Comparison of ENCODE assay signal across 1 cellular context in the genomic region with DNA sequence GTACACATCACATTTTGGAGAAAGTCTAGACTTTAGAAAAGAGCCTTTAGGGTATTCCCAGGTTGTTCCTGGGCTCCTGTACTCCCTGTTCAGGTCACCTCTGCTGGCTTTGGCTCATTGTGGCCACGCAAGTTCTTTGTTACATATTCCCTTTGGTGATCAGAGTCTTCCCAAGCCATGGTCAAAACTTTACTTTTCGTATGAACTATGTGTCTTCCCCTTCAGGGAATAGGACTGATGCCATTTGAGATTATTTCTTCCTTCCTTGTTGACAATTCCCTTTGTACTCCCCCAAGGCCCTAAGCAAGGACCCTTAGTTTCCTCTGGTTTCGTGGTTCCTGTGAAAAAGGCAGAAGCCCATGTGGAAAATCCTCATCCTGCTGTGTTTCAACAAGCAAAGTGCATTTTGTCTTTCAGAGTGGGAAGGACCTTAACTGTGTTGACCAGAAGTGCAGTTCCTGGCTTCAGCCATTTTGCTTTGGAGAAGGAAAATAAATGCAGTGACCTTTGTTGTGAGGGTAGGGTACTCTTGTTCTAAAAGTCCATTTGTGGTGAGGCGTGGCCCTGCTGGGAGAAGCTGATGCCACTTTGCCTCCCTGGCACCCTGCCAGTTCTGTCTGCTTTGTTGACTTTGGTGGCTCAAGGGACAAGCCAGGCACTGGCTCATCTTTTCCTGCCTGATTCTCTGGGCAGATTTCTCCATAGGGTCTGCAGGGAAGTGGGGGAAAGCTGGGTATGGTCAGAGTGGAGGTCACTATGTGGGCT.
A peak's percentile ranks its signal among the peaks of the same experiment; 100 is the strongest.
TF ChIP-seq lines count a peak whose summit lies in the region.

No MANE protein-coding gene starts in this region.

TF ChIP-seq in HepG2, 621 proteins besides CTCF, POLR2A, EP300 and RAD21 (continued from another document and continues in another):
- no peak for TF ChIP-seq CENPX (CRISPR knock-in tag; IDR thresholded peaks at IDR 0.05)
- TF ChIP-seq ZSCAN12 (CRISPR knock-in tag; IDR thresholded peaks at IDR 0.05) = no peak
- TF ChIP-seq HHEX (CRISPR knock-in tag; IDR thresholded peaks at IDR 0.05) = no peak
- TF ChIP-seq ZNF780A (CRISPR knock-in tag; IDR thresholded peaks at IDR 0.05) = no peak
- TF ChIP-seq DR1 (CRISPR knock-in tag; IDR thresholded peaks at IDR 0.05) = no peak
- TF ChIP-seq, protein P1, sequence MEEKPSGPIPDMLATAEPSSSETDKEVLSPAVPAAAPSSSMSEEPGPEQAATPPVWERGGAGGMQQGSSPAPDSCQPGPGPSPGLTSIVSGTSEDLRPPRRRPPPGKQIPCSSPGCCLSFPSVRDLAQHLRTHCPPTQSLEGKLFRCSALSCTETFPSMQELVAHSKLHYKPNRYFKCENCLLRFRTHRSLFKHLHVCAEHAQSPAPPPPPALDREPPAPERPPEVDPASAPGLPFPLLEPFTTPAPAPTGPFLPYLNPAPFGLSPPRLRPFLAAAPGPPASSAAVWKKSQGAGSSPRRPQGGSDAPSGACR (CRISPR knock-in tag; IDR thresholded peaks at IDR 0.05) = no peak
- no peak for TF ChIP-seq SRF (IDR thresholded peaks at IDR 0.05; ENCODE audit: low read depth, low read length)
- 0 out of 2 replicates have a peak, but pooled peaks have one; percentile 37 for TF ChIP-seq MBNL3 (CRISPR knock-in tag; conservative IDR thresholded peaks at IDR 0.05)
- TF ChIP-seq, protein P2, sequence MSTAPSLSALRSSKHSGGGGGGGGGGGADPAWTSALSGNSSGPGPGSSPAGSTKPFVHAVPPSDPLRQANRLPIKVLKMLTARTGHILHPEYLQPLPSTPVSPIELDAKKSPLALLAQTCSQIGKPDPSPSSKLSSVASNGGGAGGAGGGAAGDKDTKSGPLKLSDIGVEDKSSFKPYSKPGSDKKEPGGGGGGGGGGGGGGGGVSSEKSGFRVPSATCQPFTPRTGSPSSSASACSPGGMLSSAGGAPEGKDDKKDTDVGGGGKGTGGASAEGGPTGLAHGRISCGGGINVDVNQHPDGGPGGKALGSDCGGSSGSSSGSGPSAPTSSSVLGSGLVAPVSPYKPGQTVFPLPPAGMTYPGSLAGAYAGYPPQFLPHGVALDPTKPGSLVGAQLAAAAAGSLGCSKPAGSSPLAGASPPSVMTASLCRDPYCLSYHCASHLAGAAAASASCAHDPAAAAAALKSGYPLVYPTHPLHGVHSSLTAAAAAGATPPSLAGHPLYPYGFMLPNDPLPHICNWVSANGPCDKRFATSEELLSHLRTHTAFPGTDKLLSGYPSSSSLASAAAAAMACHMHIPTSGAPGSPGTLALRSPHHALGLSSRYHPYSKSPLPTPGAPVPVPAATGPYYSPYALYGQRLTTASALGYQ (CRISPR knock-in tag; IDR thresholded peaks at IDR 0.05) = peak; percentile 82; the same call in 1 of the 2 replicates
- no peak for TF ChIP-seq NCOA5 (CRISPR knock-in tag; IDR thresholded peaks at IDR 0.05)
- TF ChIP-seq SP1 (IDR thresholded peaks at IDR 0.05) = no peak
- TF ChIP-seq SP1 (CRISPR knock-in tag; IDR thresholded peaks at IDR 0.05) = no peak
- TF ChIP-seq E2F1 (CRISPR knock-in tag; IDR thresholded peaks at IDR 0.05) = no peak
- peak; percentile 94 for TF ChIP-seq SALL1 (CRISPR knock-in tag; IDR thresholded peaks at IDR 0.05)
- peak; percentile 71 for TF ChIP-seq NCOR1 (IDR thresholded peaks at IDR 0.05; ENCODE audit: borderline replicate concordance, low read length)
- TF ChIP-seq ZKSCAN1 (IDR thresholded peaks at IDR 0.05; ENCODE audit: low read length) = no peak
- TF ChIP-seq TOE1 (CRISPR knock-in tag; IDR thresholded peaks at IDR 0.05) = no peak
- no peak for TF ChIP-seq KLF6 (CRISPR knock-in tag; IDR thresholded peaks at IDR 0.05)
- TF ChIP-seq ZFYVE20 (CRISPR knock-in tag; IDR thresholded peaks at IDR 0.05; ENCODE audit: borderline replicate concordance, low read depth) = no peak
- TF ChIP-seq PATZ1 (CRISPR knock-in tag; IDR thresholded peaks at IDR 0.05) = no peak
- TF ChIP-seq ZFP41 (CRISPR knock-in tag; IDR thresholded peaks at IDR 0.05; ENCODE audit: borderline replicate concordance) = no peak
- TF ChIP-seq, protein P3, sequence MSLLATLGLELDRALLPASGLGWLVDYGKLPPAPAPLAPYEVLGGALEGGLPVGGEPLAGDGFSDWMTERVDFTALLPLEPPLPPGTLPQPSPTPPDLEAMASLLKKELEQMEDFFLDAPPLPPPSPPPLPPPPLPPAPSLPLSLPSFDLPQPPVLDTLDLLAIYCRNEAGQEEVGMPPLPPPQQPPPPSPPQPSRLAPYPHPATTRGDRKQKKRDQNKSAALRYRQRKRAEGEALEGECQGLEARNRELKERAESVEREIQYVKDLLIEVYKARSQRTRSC (CRISPR knock-in tag; IDR thresholded peaks at IDR 0.05; ENCODE audit: low read depth) = no peak
- 0 out of 2 replicates have a peak, but pooled peaks have one; percentile 36 for TF ChIP-seq NR2C2 (CRISPR knock-in tag; IDR thresholded peaks at IDR 0.05; ENCODE audit: borderline replicate concordance)
- no peak for TF ChIP-seq ZBTB3 (CRISPR knock-in tag; IDR thresholded peaks at IDR 0.05; ENCODE audit: borderline replicate concordance, low read depth)
- no peak for TF ChIP-seq TMF1 (CRISPR knock-in tag; IDR thresholded peaks at IDR 0.05; ENCODE audit: low read depth)
- peak; percentile 78 for TF ChIP-seq POGZ (CRISPR knock-in tag; IDR thresholded peaks at IDR 0.05)
- no peak for TF ChIP-seq ZNF841 (CRISPR knock-in tag; IDR thresholded peaks at IDR 0.05; ENCODE audit: borderline replicate concordance)
- peak; percentile 64; the same call in 1 of the 2 replicates for TF ChIP-seq EHMT2 (IDR thresholded peaks at IDR 0.05; ENCODE audit: borderline replicate concordance, low read depth, low read length)
- TF ChIP-seq FOXP1 (IDR thresholded peaks at IDR 0.05) = no peak
- peak; percentile 79 for TF ChIP-seq FOXP1 (CRISPR knock-in tag; IDR thresholded peaks at IDR 0.05)
- TF ChIP-seq ZNF550 (CRISPR knock-in tag; IDR thresholded peaks at IDR 0.05; ENCODE audit: borderline replicate concordance) = no peak
- TF ChIP-seq ZNF672 (CRISPR knock-in tag; IDR thresholded peaks at IDR 0.05) = no peak
- TF ChIP-seq ZIK1 (CRISPR knock-in tag; IDR thresholded peaks at IDR 0.05; ENCODE audit: borderline replicate concordance, low read depth) = no peak
- TF ChIP-seq ZNF281 (CRISPR knock-in tag; IDR thresholded peaks at IDR 0.05; ENCODE audit: borderline replicate concordance) = no peak
- no peak for TF ChIP-seq ARNTL (CRISPR knock-in tag; IDR thresholded peaks at IDR 0.05)
- TF ChIP-seq CEBPB (IDR thresholded peaks at IDR 0.05; ENCODE audit: borderline replicate concordance, low read depth, low read length) = peak; percentile 2; the same call in 1 of the 2 replicates
- TF ChIP-seq ZSCAN31 (CRISPR knock-in tag; IDR thresholded peaks at IDR 0.05; ENCODE audit: low read depth) = no peak
- no peak; the same call in 1 of the 2 replicates for TF ChIP-seq RFXANK (CRISPR knock-in tag; IDR thresholded peaks at IDR 0.05)
- TF ChIP-seq NFIC (IDR thresholded peaks at IDR 0.05; ENCODE audit: low read length) = peak; percentile 94
- TF ChIP-seq, protein P4, sequence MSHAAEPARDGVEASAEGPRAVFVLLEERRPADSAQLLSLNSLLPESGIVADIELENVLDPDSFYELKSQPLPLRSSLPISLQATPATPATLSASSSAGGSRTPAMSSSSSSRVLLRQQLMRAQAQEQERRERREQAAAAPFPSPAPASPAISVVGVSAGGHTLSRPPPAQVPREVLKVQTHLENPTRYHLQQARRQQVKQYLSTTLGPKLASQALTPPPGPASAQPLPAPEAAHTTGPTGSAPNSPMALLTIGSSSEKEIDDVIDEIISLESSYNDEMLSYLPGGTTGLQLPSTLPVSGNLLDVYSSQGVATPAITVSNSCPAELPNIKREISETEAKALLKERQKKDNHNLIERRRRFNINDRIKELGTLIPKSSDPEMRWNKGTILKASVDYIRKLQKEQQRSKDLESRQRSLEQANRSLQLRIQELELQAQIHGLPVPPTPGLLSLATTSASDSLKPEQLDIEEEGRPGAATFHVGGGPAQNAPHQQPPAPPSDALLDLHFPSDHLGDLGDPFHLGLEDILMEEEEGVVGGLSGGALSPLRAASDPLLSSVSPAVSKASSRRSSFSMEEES (CRISPR knock-in tag; IDR thresholded peaks at IDR 0.05) = 0 out of 2 replicates have a peak, but pooled peaks have one; percentile 22
- TF ChIP-seq GRHL1 (CRISPR knock-in tag; conservative IDR thresholded peaks at IDR 0.05) = no peak
- no peak for TF ChIP-seq SP4 (CRISPR knock-in tag; IDR thresholded peaks at IDR 0.05)
- TF ChIP-seq SNAPC2 (CRISPR knock-in tag; IDR thresholded peaks at IDR 0.05) = no peak
- TF ChIP-seq KAT8 (CRISPR knock-in tag; IDR thresholded peaks at IDR 0.05) = peak; percentile 73
- no peak for TF ChIP-seq PAX8 (CRISPR knock-in tag; IDR thresholded peaks at IDR 0.05; ENCODE audit: borderline replicate concordance)
